Comparison of ENCODE assay signal across 9 cellular contexts in genomic region chr9:122122903-122123632, GRCh38. TPM values are rescaled to one million over a fixed set of nuclear protein-coding genes. Genes with fewer than 3 reads are reported as not detected.
A peak's percentile ranks its signal among the peaks of the same experiment; 100 is the strongest.
DNase-seq lines count a peak whose midpoint lies in the region; ATAC-seq and TF ChIP-seq lines count a peak whose summit lies in the region.
"Had no signal": no experiment of that assay in that cellular context is flagged by ENCODE, and none has a peak within 500 bp of the region (broad histone marks: within the 10 kb centered on the region; RNA-seq: fewer than 3 reads in every experiment).

No MANE protein-coding gene starts in this region.

- DNase-seq in Daoy (ENCODE audit: low read depth), result peak; percentile 82
- peak; percentile 80 for DNase-seq in HK-2 (ENCODE audit: unreplicated experiment)
- DNase-seq in Panc1 (ENCODE audit: low read depth, low spot score), result peak; percentile 43
- DNase-seq in activated T-helper 1 cell treated with Interleukin-2 at 50 U/mL for 16 hours (ENCODE audit: low read depth), result peak; percentile 46
- peak; percentile 68 for DNase-seq in fibroblast of villous mesenchyme (ENCODE audit: low read depth)
- DNase-seq in osteoblast (ENCODE audit: insufficient read length, low spot score, missing footprints), result peak; percentile 98
- no peak for DNase-seq in thoracic aorta (ENCODE audit: low spot score)

- in situ Hi-C loops in Panc1 (cut with HindIII; ENCODE audit: low pct_unique_long_range_greater_than_20kb, low sequenced_read_pairs), result no loop called here

- H3K4me1 ChIP-seq in Panc1 (ENCODE audit: control insufficient read depth, insufficient read depth, low read length), result no peaks in the 10 kb centered on the region; the same call in 1 of the 2 replicates
- H3K4me1 ChIP-seq in osteoblast (ENCODE audit: insufficient read depth, low read length), result peaks cover 13% of the 10 kb centered on the region
- H3K4me1 ChIP-seq in thoracic aorta (ENCODE audit: control insufficient read depth in 1 of 2, low read depth in 2 of 2), result peaks cover 0 to 19% of the 10 kb centered on the region in 2 donors

- no peaks in the 10 kb centered on the region for H4K20me1 ChIP-seq in osteoblast (ENCODE audit: insufficient read depth, low read length)

- CTCF ChIA-PET in Panc1 (lab: Charles Lee), result interaction anchor here (0.7 to 4.3 kb wide), 2 partner anchors 8 to 24 kb away, joined by 3 to 33 read pairs; no protein-coding TSS in a partner anchor

- no peaks in the 10 kb centered on the region for H3K79me2 ChIP-seq in osteoblast (ENCODE audit: insufficient read depth, low read length)

- H3K4me3 ChIP-seq in Panc1 (ENCODE audit: low read depth in 2 of 2, low read length in 2 of 2) (no peak overlapping the region), fibroblast of villous mesenchyme (ENCODE audit: low read depth, low read length) (no peak overlapping the region), osteoblast (ENCODE audit: insufficient read depth, low read length) (no peak overlapping the region), thoracic aorta (no peak overlapping the region)

- TF ChIP-seq CTCF in Panc1 (IDR thresholded peaks at IDR 0.05), result peak; percentile 94
- peak; percentile 99 for TF ChIP-seq CTCF in fibroblast of villous mesenchyme (IDR thresholded peaks at IDR 0.05; ENCODE audit: insufficient read depth, low read depth, low read length)
- peak; percentile 100 for TF ChIP-seq CTCF in osteoblast (IDR thresholded peaks at IDR 0.05; ENCODE audit: extremely low read depth, low read depth, low read length)
- TF ChIP-seq CTCF in thoracic aorta (IDR thresholded peaks at IDR 0.05), result peak; percentile 94

- peak; percentile 57; the same call in 1 of the 2 replicates for ATAC-seq in Panc1
- no peak for ATAC-seq in thoracic aorta (ENCODE audit: insufficient number of reproducible peaks, low FRiP score, low read depth)
- no peak for ATAC-seq in HG03025 (IDR thresholded peaks at IDR 0.05; ENCODE audit: low FRiP score, unreplicated experiment)

- BruUV-seq in Panc1 (replicated peaks; lab: Mats Ljungman, UMichigan), result no TSS peak

- no peak overlapping the region for H2AFZ ChIP-seq in osteoblast (ENCODE audit: low read length)

- H3K36me3 ChIP-seq in Panc1 (ENCODE audit: control insufficient read depth, insufficient read depth, low read length) (no peaks in the 10 kb centered on the region), osteoblast (ENCODE audit: insufficient read depth, low read length) (no peaks in the 10 kb centered on the region), thoracic aorta (no peaks in the 10 kb centered on the region)

- no peak overlapping the region for H3K27ac ChIP-seq in Panc1 (ENCODE audit: low read length)
- H3K27ac ChIP-seq in osteoblast (ENCODE audit: low read depth, low read length), result no peak overlapping the region
- no peak overlapping the region for H3K27ac ChIP-seq in thoracic aorta

- POLR2A ChIA-PET in Panc1 (lab: Charles Lee), result no interaction called here

- no peak overlapping the region for H3K4me2 ChIP-seq in osteoblast (ENCODE audit: insufficient read depth, low read length)

- H3K27me3 ChIP-seq in Panc1 (ENCODE audit: control insufficient read depth, insufficient read depth, low read length) (no peaks in the 10 kb centered on the region), osteoblast (ENCODE audit: insufficient read depth, low read length) (no peaks in the 10 kb centered on the region), thoracic aorta (replicated peaks; ENCODE audit: insufficient read depth) (no peaks in the 10 kb centered on the region)

- intact Hi-C loops in Panc1 (cut with micrococcal nuclease; ENCODE audit: unreplicated experiment), result loop anchor here (2.0 to 10.0 kb wide), 2 partner anchors 24 to 692 kb away; no protein-coding TSS in a partner anchor

- no peaks in the 10 kb centered on the region for H3K9me3 ChIP-seq in Panc1 (ENCODE audit: control insufficient read depth, insufficient read depth, low read depth, low read length)
- no peaks in the 10 kb centered on the region for H3K9me3 ChIP-seq in osteoblast (ENCODE audit: low read depth, low read length)
- H3K9me3 ChIP-seq in thoracic aorta, result no peaks in the 10 kb centered on the region

RNA-seq across cellular contexts. Expression of gene TTLL11, which starts 30.0 kb away (rescaled TPM):
- 3.5 and 5.6 TPM in 2 replicates for total RNA-seq in Daoy (2014; rRNA removed; shearing (Covaris generic))
- total RNA-seq in Panc1 (2021; ENCODE audit: unreplicated experiment) (1.1 TPM), fibroblast of villous mesenchyme (4.3 and 4.8 TPM in 2 replicates), osteoblast (6.2 and 8.0 TPM in 2 replicates), thoracic aorta (10 to 100 TPM; 25.7 to 31.2 TPM)
- 0.93 TPM for polyA plus RNA-seq in Panc1 (2012; ENCODE audit: insufficient read length)

RNA-seq across cellular contexts. Expression of gene NDUFA8, which starts 36.5 kb away (rescaled TPM):
- total RNA-seq in Daoy (2014; rRNA removed; shearing (Covaris generic)), result 56.7 and 74.4 TPM in 2 replicates
- total RNA-seq in Panc1 (2021; ENCODE audit: unreplicated experiment), result 55.5 TPM
- polyA plus RNA-seq in Panc1 (2012; ENCODE audit: insufficient read length), result 81.9 TPM
- total RNA-seq in fibroblast of villous mesenchyme, result 25.0 and 27.4 TPM in 2 replicates
- total RNA-seq in osteoblast, result 17.0 and 18.3 TPM in 2 replicates
- total RNA-seq in thoracic aorta, result 10 to 100 TPM; 14.6 to 19.3 TPM

RNA-seq across cellular contexts. Expression of gene MORN5, which starts 36.6 kb away (rescaled TPM):
- not detected in 2 replicates for total RNA-seq in Daoy (2014; rRNA removed; shearing (Covaris generic))
- total RNA-seq in Panc1 (2021; ENCODE audit: unreplicated experiment) (not detected), fibroblast of villous mesenchyme (not detected in 2 replicates), osteoblast (0.36 TPM in 1 of 2 replicates, not detected in the other), thoracic aorta (not detected)
- polyA plus RNA-seq in Panc1 (2012; ENCODE audit: insufficient read length), result not detected
- total RNA-seq: dermis microvascular lymphatic vessel endothelial cell had no signal
